In genomic region chr5:35203403-35203802, GRCh38 we compare ENCODE assay signal across 16 cellular contexts. TPM values are rescaled to one million over a fixed set of nuclear protein-coding genes. Genes with fewer than 3 reads are reported as not detected.
DNase-seq lines count a peak whose midpoint lies in the region; ATAC-seq and TF ChIP-seq lines count a peak whose summit lies in the region.
"Had no signal": no experiment of that assay in that cellular context is flagged by ENCODE, and none has a peak within 500 bp of the region (broad histone marks: within the 10 kb centered on the region; RNA-seq: fewer than 3 reads in every experiment).

No MANE protein-coding gene starts in this region.

- no peak for DNase-seq in type B pancreatic cell (ENCODE audit: extremely low spot score, unreplicated experiment)
- DNase-seq in DMS53 (lab: John Stamatoyannopoulos, UW), result no peak
- DNase-seq in NCI-H1417 (lab: John Stamatoyannopoulos, UW), result no peak
- DNase-seq: CD8-positive, alpha-beta T cell; DMS 273 treated with DMSO at 0.1 percent for 48 hours; Karpas-422; KBM-7 had no signal

- H3K4me1 Mint-ChIP-seq in type B pancreatic cell (ENCODE audit: unreplicated experiment), result peaks cover 23% of the 10 kb centered on the region

- no peak overlapping the region for H3K9ac ChIP-seq in parathyroid adenoma
- H3K9ac ChIP-seq: BLaER1 treated with 17β-estradiol and CSF1 and Interleukin-3, amounts not matched to agents 10 nM and 100 nM had no signal

- H3K27me3 Mint-ChIP-seq in type B pancreatic cell, result no peaks in the 10 kb centered on the region

- peak overlapping the region; percentile 4 for H3K27ac Mint-ChIP-seq in type B pancreatic cell
- H3K27ac Mint-ChIP-seq: B cell; CD8-positive, alpha-beta T cell; IgD-negative memory B cell had no signal

- no peaks in the 10 kb centered on the region for H3K36me3 ChIP-seq in parathyroid adenoma (ENCODE audit: control insufficient read depth, insufficient read depth, low read length)
- H3K36me3 ChIP-seq: BLaER1 treated with 17β-estradiol and CSF1 and Interleukin-3, amounts not matched to agents 10 nM and 100 nM; HAP-1 had no signal

- H3K4me1 ChIP-seq in parathyroid adenoma, result peaks cover 49% of the 10 kb centered on the region

- H3K9me3 Mint-ChIP-seq in type B pancreatic cell, result no peaks in the 10 kb centered on the region
- H3K9me3 Mint-ChIP-seq: CD8-positive, alpha-beta T cell; IgD-negative memory B cell had no signal

- no peak overlapping the region for H3K4me3 Mint-ChIP-seq in type B pancreatic cell
- H3K4me3 Mint-ChIP-seq: B cell; CD8-positive, alpha-beta T cell; IgD-negative memory B cell had no signal

- no peak overlapping the region for H3K4me2 ChIP-seq in parathyroid adenoma (ENCODE audit: low read length)
- H3K4me2 ChIP-seq: BLaER1 treated with 17β-estradiol and CSF1 and Interleukin-3, amounts not matched to agents 10 nM and 100 nM had no signal

- no peak overlapping the region for H3K4me3 ChIP-seq in parathyroid adenoma (ENCODE audit: low read depth, low read length)
- H3K4me3 ChIP-seq: BLaER1 treated with 17β-estradiol and CSF1 and Interleukin-3, amounts not matched to agents 10 nM and 100 nM; HAP-1 had no signal

- no peaks in the 10 kb centered on the region for H3K36me3 Mint-ChIP-seq in type B pancreatic cell
- H3K36me3 Mint-ChIP-seq: CD8-positive, alpha-beta T cell; IgD-negative memory B cell had no signal

- no peaks in the 10 kb centered on the region for H3K9me3 ChIP-seq in parathyroid adenoma (ENCODE audit: control insufficient read depth, low read length)
- H3K9me3 ChIP-seq: BLaER1 treated with 17β-estradiol and CSF1 and Interleukin-3, amounts not matched to agents 10 nM and 100 nM; HAP-1 had no signal

- TF ChIP-seq CTCF in parathyroid adenoma (IDR thresholded peaks at IDR 0.05) (no peak), type B pancreatic cell (conservative IDR thresholded peaks at IDR 0.05) (no peak)

- ATAC-seq in GM18511 (IDR thresholded peaks at IDR 0.05; ENCODE audit: unreplicated experiment) (peak; percentile 58), HG02610 (IDR thresholded peaks at IDR 0.05; ENCODE audit: unreplicated experiment) (peak; percentile 35)
- no peak for ATAC-seq in activated CD4-positive, CD25-positive, alpha-beta regulatory T cell treated with anti-CD3 and anti-CD28 coated beads, Interleukin-2, amount 50 U/mL, for 24 hours
- ATAC-seq: CD8-positive, alpha-beta T cell; HepG2 had no signal

- no peak overlapping the region for H2AFZ ChIP-seq in parathyroid adenoma

- H3K79me2 ChIP-seq in parathyroid adenoma, result peaks cover 47% of the 10 kb centered on the region

- no peaks in the 10 kb centered on the region for H3K27me3 ChIP-seq in parathyroid adenoma (ENCODE audit: control insufficient read depth, insufficient read depth, low read length)
- H3K27me3 ChIP-seq: BLaER1 treated with 17β-estradiol and CSF1 and Interleukin-3, amounts not matched to agents 10 nM and 100 nM had no signal

- peak overlapping the region; percentile 5 for H3K27ac ChIP-seq in parathyroid adenoma
- H3K27ac ChIP-seq: BLaER1 treated with 17β-estradiol and CSF1 and Interleukin-3, amounts not matched to agents 10 nM and 100 nM had no signal

RNA-seq across cellular contexts. Expression of gene PRLR, which starts 26.9 kb away (rescaled TPM):
- 6.7 and 10.0 TPM in 2 replicates for total RNA-seq in type B pancreatic cell (ENCODE audit: low replicate concordance)
- total RNA-seq: CD8-positive, alpha-beta T cell had no signal

Comparison
In these comparisons a context has a peak if more than half of its experiments do, and no peak if none do; other contexts are left out.
1. ATAC-seq: peak in GM18511 (single experiment) and HG02610 (single experiment); none in activated CD4-positive, CD25-positive, alpha-beta regulatory T cell treated with anti-CD3 and anti-CD28 coated beads, Interleukin-2, amount 50 U/mL, for 24 hours (0 of 2).